In genomic region chr5:127041571-127041970, GRCh38 we compare ENCODE assay signal across 11 cellular contexts. TPM values are rescaled to one million over a fixed set of nuclear protein-coding genes. Genes with fewer than 3 reads are reported as not detected.
DNase-seq lines count a peak whose midpoint lies in the region; ATAC-seq and TF ChIP-seq lines count a peak whose summit lies in the region.
"Had no signal": no experiment of that assay in that cellular context is flagged by ENCODE, and none has a peak within 500 bp of the region (broad histone marks: within the 10 kb centered on the region; RNA-seq: fewer than 3 reads in every experiment).

No MANE protein-coding gene starts in this region.

- peak overlapping the region; percentile 55 for H3K4me2 ChIP-seq in BLaER1

- no peaks in the 10 kb centered on the region for H4K20me1 ChIP-seq in BLaER1

- ATAC-seq in lower lobe of right lung (no peak), HG02852 (IDR thresholded peaks at IDR 0.05; ENCODE audit: unreplicated experiment) (no peak), GM18517 (IDR thresholded peaks at IDR 0.05; ENCODE audit: unreplicated experiment) (no peak)

- no peak for TF ChIP-seq POLR2A in erythroblast (IDR thresholded peaks at IDR 0.05; ENCODE audit: low read length)

- no peak overlapping the region for H3K9ac ChIP-seq in BLaER1

- no peak for TF ChIP-seq CTCF in lower lobe of right lung (IDR thresholded peaks at IDR 0.05)

- H3K27ac ChIP-seq in BLaER1 (no peak overlapping the region), lower lobe of right lung (peak overlapping the region; percentile 43)

- intact Hi-C loops in lower lobe of right lung (cut with DNase I) = no loop called here

- H3K9me3 ChIP-seq in BLaER1 (no peaks in the 10 kb centered on the region), lower lobe of right lung (no peaks in the 10 kb centered on the region)

- H3K27me3 ChIP-seq in BLaER1 (no peaks in the 10 kb centered on the region), lower lobe of right lung (ENCODE audit: low read depth) (no peaks in the 10 kb centered on the region)

- peak; percentile 32 for DNase-seq in NCI-H226
- peak; percentile 76 for DNase-seq in dermis blood vessel endothelial cell
- DNase-seq in lower lobe of right lung = no peak
- DNase-seq in erythroblast (lab: John Stamatoyannopoulos, UW) = no peak
- no peak for DNase-seq in T-helper 9 cell
- DNase-seq: activated naive CD4-positive, alpha-beta T cell treated with anti-CD3 and anti-CD28 coated beads, Interleukin-2, amount 50 U/mL, for 16 hours; midbrain; NK-92 treated with Interleukin-12 subunit alpha and Interleukin-12 subunit beta, amount 100 ng/mL, for 24 hours had no signal

- no peak overlapping the region for H3K4me3 ChIP-seq in BLaER1
- no peak overlapping the region for H3K4me3 ChIP-seq in lower lobe of right lung

- H3K4me1 ChIP-seq in BLaER1 (peaks cover 31% of the 10 kb centered on the region), lower lobe of right lung (peaks cover 4% of the 10 kb centered on the region)

- H3K36me3 ChIP-seq in BLaER1 (no peaks in the 10 kb centered on the region), lower lobe of right lung (peaks cover 5% of the 10 kb centered on the region)

RNA-seq across cellular contexts. Expression of gene MARCHF3, which starts 11.2 kb away (rescaled TPM):
- total RNA-seq in dermis blood vessel endothelial cell = 65.9 and 84.4 TPM in 2 replicates
- 14.3 TPM for total RNA-seq in lower lobe of right lung

RNA-seq across cellular contexts. Expression of gene C5orf63, which starts 31.7 kb away (rescaled TPM):
- total RNA-seq in dermis blood vessel endothelial cell (1.5 and 1.9 TPM in 2 replicates), lower lobe of right lung (7.5 TPM)

Comparison
In these comparisons a context has a peak if more than half of its experiments do, and no peak if none do; other contexts are left out.
1. DNase-seq: peak in NCI-H226 (single experiment) and dermis blood vessel endothelial cell (single experiment); none in lower lobe of right lung (single experiment), erythroblast (0 of 2) and T-helper 9 cell (single experiment).